18 cellular contexts compared by ENCODE assay signal in genomic region chr11:88979641-88980040, GRCh38.
DNase-seq lines count a peak whose midpoint lies in the region; TF ChIP-seq lines count a peak whose summit lies in the region.
"Had no signal": no experiment of that assay in that cellular context is flagged by ENCODE, and none has a peak within 500 bp of the region (broad histone marks: within the 10 kb centered on the region; RNA-seq: fewer than 3 reads in every experiment).

No MANE protein-coding gene starts in this region.

- H3K4me2 ChIP-seq in PC-9 (peak overlapping the region; percentile 34; the same call in 1 of the 2 replicates), fibroblast of lung (ENCODE audit: extremely low read depth, insufficient read depth, low read length) (no peak overlapping the region)

- H3K27me3 ChIP-seq in PC-9 (ENCODE audit: insufficient read depth, low read depth) (no peaks in the 10 kb centered on the region), fibroblast of lung (ENCODE audit: control insufficient read depth, insufficient read depth, low read length) (no peaks in the 10 kb centered on the region)
- no peaks in the 10 kb centered on the region for H3K27me3 ChIP-seq in effector memory CD4-positive, alpha-beta T cell (replicated peaks; ENCODE audit: control insufficient read depth, insufficient read depth, low read length, poor library complexity, severe bottlenecking)
- H3K27me3 ChIP-seq: left lung had no signal

- no TSS peak for BruUV-seq in PC-9 (replicated peaks; lab: Mats Ljungman, UMichigan)

- POLR2A ChIA-PET in PC-9 (lab: Charles Lee; ENCODE audit: unreplicated experiment): no interaction called here
- POLR2A ChIA-PET in GM10248 (lab: Yijun Ruan, JAX): no interaction called here

- H3K4me3 ChIP-seq in PC-9 (no peak overlapping the region), fibroblast of lung (replicated peaks in 1 of 4; ENCODE audit: control extremely low read depth in 1 of 4, insufficient read depth in 1 of 4, low read depth in 3 of 4, low read length in 4 of 4) (no peak overlapping the region), retinal pigment epithelial cell (ENCODE audit: low read length) (no peak overlapping the region)
- H3K4me3 ChIP-seq in effector memory CD4-positive, alpha-beta T cell (ENCODE audit: insufficient read depth, low read depth, low read length, poor library complexity, severe bottlenecking): no peak overlapping the region
- H3K4me3 ChIP-seq: left lung, prostate gland had no signal

- H3F3A ChIP-seq in PC-9 (ENCODE audit: insufficient read depth, low read depth): peaks cover 5% of the 10 kb centered on the region; the same call in 1 of the 2 replicates

- no peaks in the 10 kb centered on the region for H3K79me2 ChIP-seq in PC-9 (ENCODE audit: low read depth)
- H3K79me2 ChIP-seq in fibroblast of lung (ENCODE audit: control insufficient read depth, insufficient read depth, low read length): no peaks in the 10 kb centered on the region

- no peak overlapping the region for H3K9ac ChIP-seq in fibroblast of lung (ENCODE audit: insufficient read depth, low read length)

- TF ChIP-seq CTCF in PC-9 (conservative IDR thresholded peaks at IDR 0.05) (no peak), fibroblast of lung (conservative IDR thresholded peaks at IDR 0.05 in 1 of 2, IDR thresholded peaks at IDR 0.05 in 1 of 2; ENCODE audit: low read depth in 1 of 2, low read length in 2 of 2) (no peak), retinal pigment epithelial cell (conservative IDR thresholded peaks at IDR 0.05; ENCODE audit: low read depth, low read length) (no peak), GM10248 (IDR thresholded peaks at IDR 0.05; ENCODE audit: control extremely low read depth, extremely low read depth, low read depth, missing control alignments) (no peak)

- H3K4me1 ChIP-seq in PC-9 (replicated peaks; ENCODE audit: insufficient read depth) (peaks cover 14% of the 10 kb centered on the region), fibroblast of lung (ENCODE audit: control insufficient read depth, extremely low read depth, insufficient read depth, low read length) (no peaks in the 10 kb centered on the region)
- no peaks in the 10 kb centered on the region for H3K4me1 ChIP-seq in effector memory CD4-positive, alpha-beta T cell (ENCODE audit: control insufficient read depth, insufficient read depth, low read length, poor library complexity, severe bottlenecking)
- H3K4me1 ChIP-seq: left lung, prostate gland had no signal

- H3K9me3 ChIP-seq in PC-9 (ENCODE audit: insufficient read depth, low read depth): no peaks in the 10 kb centered on the region
- no peaks in the 10 kb centered on the region for H3K9me3 ChIP-seq in fibroblast of lung (ENCODE audit: control insufficient read depth, insufficient read depth, low read depth, low read length)
- H3K9me3 ChIP-seq in effector memory CD4-positive, alpha-beta T cell (ENCODE audit: control insufficient read depth, low read length): no peaks in the 10 kb centered on the region
- H3K9me3 ChIP-seq: left lung, prostate gland had no signal

- intact Hi-C loops in PC-9 (cut with micrococcal nuclease; ENCODE audit: unreplicated experiment): no loop called here

- no peaks in the 10 kb centered on the region for H3K9me2 ChIP-seq in PC-9 (ENCODE audit: insufficient read depth)

- CTCF ChIA-PET in PC-9 (lab: Charles Lee): no interaction called here
- CTCF ChIA-PET in GM10248 (lab: Yijun Ruan, JAX): no interaction called here

- no peaks in the 10 kb centered on the region for H3K36me3 ChIP-seq in PC-9 (ENCODE audit: low read depth)
- no peaks in the 10 kb centered on the region for H3K36me3 ChIP-seq in fibroblast of lung (ENCODE audit: control insufficient read depth, insufficient read depth, low read length)
- H3K36me3 ChIP-seq in effector memory CD4-positive, alpha-beta T cell (ENCODE audit: control insufficient read depth, insufficient read depth, low read length): no peaks in the 10 kb centered on the region
- H3K36me3 ChIP-seq: left lung, prostate gland had no signal

- H4K20me1 ChIP-seq in PC-9 (ENCODE audit: insufficient read depth): no peaks in the 10 kb centered on the region
- no peaks in the 10 kb centered on the region for H4K20me1 ChIP-seq in fibroblast of lung (ENCODE audit: control insufficient read depth, extremely low read depth, insufficient read depth, low read length)

- DNase-seq in EH (ENCODE audit: low read depth) (peak; percentile 77), PC-9 (no peak), fibroblast of lung (ENCODE audit: low read depth in 2 of 2) (peak; percentile 1 to 91), retinal pigment epithelial cell (ENCODE audit: low read depth) (peak; percentile 41), GM10248 (ENCODE audit: extremely low spot score) (no peak), iPS-NIHi7 (ENCODE audit: extremely low spot score) (no peak)
- DNase-seq in effector memory CD4-positive, alpha-beta T cell: no peak
- DNase-seq: activated CD4-positive, CD25-positive, alpha-beta regulatory T cell treated with anti-CD3 and anti-CD28 coated beads, Interleukin-2, amount 50 U/mL, for 72 hours; activated effector memory CD4-positive, alpha-beta T cell treated with anti-CD3 and anti-CD28 coated beads, Interleukin-2, amount 50 U/mL, for 16 hours; DMS79 treated with DMSO at 0.1 percent for 48 hours; left lung; naive thymus-derived CD4-positive, alpha-beta T cell; NCI-H1092; NCI-H2171; RPMI8226; stimulated activated CD4-positive, alpha-beta T cell treated with anti-CD3 and anti-CD28 coated beads, Interleukin-15, amount 100 ng/mL, for 24 hours had no signal

- peak overlapping the region; percentile 64 for H2AFZ ChIP-seq in PC-9
- no peak overlapping the region for H2AFZ ChIP-seq in fibroblast of lung (ENCODE audit: low read length)

- peak overlapping the region; percentile 21; the same call in 1 of the 2 replicates for H3K27ac ChIP-seq in PC-9
- no peak overlapping the region for H3K27ac ChIP-seq in fibroblast of lung (ENCODE audit: insufficient read depth, low read length)
- H3K27ac ChIP-seq in effector memory CD4-positive, alpha-beta T cell (ENCODE audit: insufficient read depth, low read length, poor library complexity, severe bottlenecking): no peak overlapping the region
- H3K27ac ChIP-seq: C4-2B, left lung, prostate gland had no signal

Comparison
In these comparisons a context has a peak if more than half of its experiments do, and no peak if none do; other contexts are left out.
1. DNase-seq: peak in EH (single experiment), fibroblast of lung (2 of 2) and retinal pigment epithelial cell (single experiment); none in PC-9 (0 of 2), effector memory CD4-positive, alpha-beta T cell (0 of 3), GM10248 (single experiment) and iPS-NIHi7 (single experiment).